ENCODE assay signal across 14 cellular contexts in genomic region chr9:114936566-114936965, GRCh38. TPM values are rescaled to one million over a fixed set of nuclear protein-coding genes. Genes with fewer than 3 reads are reported as not detected.
"Had no signal": no experiment of that assay in that cellular context is flagged by ENCODE, and none has a peak within 500 bp of the region (broad histone marks: within the 10 kb centered on the region; RNA-seq: fewer than 3 reads in every experiment).

No MANE protein-coding gene starts in this region.

- H3K4me3 ChIP-seq: cardiac muscle cell, colonic mucosa, hepatocyte, lower lobe of right lung, skin epidermis, stomach, thoracic aorta, uterus had no signal

- ATAC-seq: activated CD8-positive, alpha-beta T cell treated with anti-CD3 and anti-CD28 coated beads for 36 hours; lower lobe of right lung; naive thymus-derived CD4-positive, alpha-beta T cell had no signal

- DNase-seq: activated CD8-positive, alpha-beta memory T cell treated with anti-CD3 and anti-CD28 coated beads, Interleukin-2, amount 50 U/mL, for 4 hours; activated CD8-positive, alpha-beta T cell treated with anti-CD3 and anti-CD28 coated beads for 36 hours; activated naive CD4-positive, alpha-beta T cell treated with Interleukin-2 at 50 U/mL for 16 hours; colonic mucosa; lower lobe of right lung; naive thymus-derived CD4-positive, alpha-beta T cell; stomach; uterus had no signal

RNA-seq across cellular contexts. Expression of gene TNFSF8, which starts 6.2 kb away (rescaled TPM):
- total RNA-seq: cardiac muscle cell, endothelial cell of umbilical vein, fibroblast of lung, hepatocyte had no signal
